18 cellular contexts compared by ENCODE assay signal in the genomic region with DNA sequence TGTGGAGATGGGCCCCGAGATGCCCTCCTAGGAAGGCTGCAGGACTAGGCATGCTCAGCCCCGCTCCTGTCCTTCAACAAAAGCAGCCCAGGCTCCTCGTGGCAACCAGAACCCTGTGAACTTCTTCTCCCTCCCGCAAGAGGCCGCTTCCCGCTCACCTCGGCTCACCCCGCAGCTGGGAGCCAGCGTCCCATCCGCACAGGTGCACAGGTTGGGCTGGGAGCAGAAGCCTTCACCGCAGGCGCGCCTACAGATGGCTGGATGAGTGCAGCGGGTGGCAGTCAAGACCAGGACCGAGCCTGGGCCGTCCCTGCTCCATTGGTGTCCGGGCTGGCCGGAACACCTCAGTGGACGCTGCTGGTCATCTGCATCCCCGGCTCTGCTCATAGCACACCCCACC. TPM values are rescaled to one million over a fixed set of nuclear protein-coding genes. Genes with fewer than 3 reads are reported as not detected.
DNase-seq lines count a peak whose midpoint lies in the region; TF ChIP-seq lines count a peak whose summit lies in the region.
"Had no signal": no experiment of that assay in that cellular context is flagged by ENCODE, and none has a peak within 500 bp of the region (broad histone marks: within the 10 kb centered on the region; RNA-seq: fewer than 3 reads in every experiment).

No MANE protein-coding gene starts in this region.

- H3K9me3 ChIP-seq in WERI-Rb-1 (ENCODE audit: severe bottlenecking) (no peaks in the 10 kb centered on the region), neural progenitor cell (ENCODE audit: low read depth) (no peaks in the 10 kb centered on the region), hepatocyte (ENCODE audit: low read depth) (no peaks in the 10 kb centered on the region)
- H3K9me3 ChIP-seq: thoracic aorta had no signal

- H3F3A ChIP-seq in neural progenitor cell (ENCODE audit: low read depth) = peaks cover 18% of the 10 kb centered on the region

- H3K27me3 ChIP-seq in WERI-Rb-1 (ENCODE audit: insufficient read depth, low read depth, severe bottlenecking) = no peaks in the 10 kb centered on the region
- H3K27me3 ChIP-seq in neural progenitor cell = no peaks in the 10 kb centered on the region
- peaks cover 3% of the 10 kb centered on the region for H3K27me3 ChIP-seq in hepatocyte

- H3K4me1 ChIP-seq in neural progenitor cell = peaks cover 18% of the 10 kb centered on the region
- H3K4me1 ChIP-seq in hepatocyte (ENCODE audit: insufficient read depth) = peaks cover 28% of the 10 kb centered on the region

- H3K4me1 Mint-ChIP-seq in neural progenitor cell = peaks cover 34% of the 10 kb centered on the region
- H3K4me1 Mint-ChIP-seq: activated T-helper 17 cell treated with anti-CD3 and anti-CD28 coated beads, Interleukin-2, amount 50 U/mL, for 72 hours had no signal

- no peak overlapping the region for H3K4me3 ChIP-seq in WERI-Rb-1 (ENCODE audit: low read depth, low read length)
- H3K4me3 ChIP-seq in neural progenitor cell = no peak overlapping the region
- H3K4me3 ChIP-seq in hepatocyte = no peak overlapping the region
- H3K4me3 ChIP-seq: GM23248, SK-N-MC, thoracic aorta had no signal

- no peaks in the 10 kb centered on the region for H3K36me3 ChIP-seq in WERI-Rb-1
- no peaks in the 10 kb centered on the region for H3K36me3 ChIP-seq in neural progenitor cell
- no peaks in the 10 kb centered on the region for H3K36me3 ChIP-seq in hepatocyte (replicated peaks; ENCODE audit: insufficient read depth, low read depth)
- H3K36me3 ChIP-seq: thoracic aorta had no signal

- peak overlapping the region; percentile 21 for H3K4me3 Mint-ChIP-seq in neural progenitor cell
- H3K4me3 Mint-ChIP-seq: activated CD8-positive, alpha-beta T cell treated with anti-CD3 and anti-CD28 coated beads, Interleukin-2, amount 10 ng/mL, durations not matched to agents 7 days and 5 days; activated T-helper 17 cell treated with anti-CD3 and anti-CD28 coated beads, Interleukin-2, amount 50 U/mL, for 72 hours had no signal

- H2AFZ ChIP-seq in neural progenitor cell (replicated peaks) (no peak overlapping the region), hepatocyte (no peak overlapping the region)
- H2AFZ ChIP-seq: GM23248 had no signal

- no peak overlapping the region for H3K9ac ChIP-seq in neural progenitor cell
- H3K9ac ChIP-seq: GM23248 had no signal

- no peaks in the 10 kb centered on the region for H3K9me2 ChIP-seq in hepatocyte (replicated peaks; ENCODE audit: insufficient read depth)

- TF ChIP-seq CTCF in WERI-Rb-1 (IDR thresholded peaks at IDR 0.05; ENCODE audit: low read depth, low read length) (peak; percentile 54), neural progenitor cell (IDR thresholded peaks at IDR 0.05) (no peak), hepatocyte (IDR thresholded peaks at IDR 0.05; ENCODE audit: poor library complexity) (no peak)

- DNase-seq in ELF-1 (ENCODE audit: low read depth, low spot score) (peak; percentile 73), NCI-H2171 (lab: John Stamatoyannopoulos, UW) (peak; percentile 86), WERI-Rb-1 (peak; percentile 73), neural progenitor cell (ENCODE audit: low spot score) (peak; percentile 26), hepatocyte (ENCODE audit: low spot score) (no peak), nucleus accumbens (lab: John Stamatoyannopoulos, UW) (no peak)
- DNase-seq in activated naive CD4-positive, alpha-beta T cell treated with anti-CD3 and anti-CD28 coated beads, Interleukin-2, amount 50 U/mL, for 16 hours = no peak
- DNase-seq: activated CD8-positive, alpha-beta T cell treated with anti-CD3 and anti-CD28 coated beads, Interleukin-2, amount 10 ng/mL, durations not matched to agents 7 days and 5 days; amygdala; CD4-positive, CD25-positive, alpha-beta regulatory T cell; glutamatergic neuron; GM23248; NCI-H187 treated with DMSO at 0.1 percent for 48 hours had no signal

- no peak overlapping the region for H3K27ac Mint-ChIP-seq in neural progenitor cell
- H3K27ac Mint-ChIP-seq: activated CD8-positive, alpha-beta T cell treated with anti-CD3 and anti-CD28 coated beads, Interleukin-2, amount 10 ng/mL, durations not matched to agents 7 days and 5 days; activated T-helper 17 cell treated with anti-CD3 and anti-CD28 coated beads, Interleukin-2, amount 50 U/mL, for 72 hours; CD4-positive, CD25-positive, alpha-beta regulatory T cell had no signal

- no peak overlapping the region for H3K27ac ChIP-seq in WERI-Rb-1
- H3K27ac ChIP-seq in neural progenitor cell = no peak overlapping the region
- H3K27ac ChIP-seq in hepatocyte = no peak overlapping the region
- H3K27ac ChIP-seq: epithelial cell of prostate, GM23248, thoracic aorta had no signal

- 86% methylated on average over 20 of the region's 20 CpGs for WGBS in hepatocyte (ENCODE audit: low lambda C conversion rate, missing lambda C conversion rate)

- peaks cover 2% of the 10 kb centered on the region for H3K36me3 Mint-ChIP-seq in neural progenitor cell
- H3K36me3 Mint-ChIP-seq: CD4-positive, CD25-positive, alpha-beta regulatory T cell had no signal

- peaks cover 10% of the 10 kb centered on the region for H3K27me3 Mint-ChIP-seq in neural progenitor cell (ENCODE audit: insufficient read depth, low read depth)

- no peak overlapping the region for H3K4me2 ChIP-seq in neural progenitor cell
- no peak overlapping the region for H3K4me2 ChIP-seq in hepatocyte

- no peaks in the 10 kb centered on the region for H3K9me3 Mint-ChIP-seq in neural progenitor cell
- H3K9me3 Mint-ChIP-seq: activated T-helper 17 cell treated with anti-CD3 and anti-CD28 coated beads, Interleukin-2, amount 50 U/mL, for 72 hours; CD4-positive, CD25-positive, alpha-beta regulatory T cell had no signal

- H4K20me1 ChIP-seq in neural progenitor cell (ENCODE audit: low read depth) (peaks cover 6% of the 10 kb centered on the region), hepatocyte (ENCODE audit: insufficient read depth, poor library complexity, severe bottlenecking) (no peaks in the 10 kb centered on the region)

- H3K79me2 ChIP-seq in neural progenitor cell (ENCODE audit: low read depth) (peaks cover 15% of the 10 kb centered on the region), hepatocyte (peaks cover 3% of the 10 kb centered on the region)

RNA-seq across cellular contexts. Expression of a gene that starts 3.4 kb away (rescaled TPM):
- total RNA-seq in neural progenitor cell (ENCODE audit: low replicate concordance) = 23.0 and 33.0 TPM in 2 replicates
- 9.4 and 11.5 TPM in 2 replicates for total RNA-seq in hepatocyte
- polyA plus RNA-seq in hepatocyte = 6.4 and 7.5 TPM in 2 replicates
- total RNA-seq: GM23248, pulmonary artery endothelial cell, thoracic aorta had no signal
- polyA plus RNA-seq: CD4-positive, CD25-positive, alpha-beta regulatory T cell; GM23248 had no signal

Comparison
In these comparisons a context has a peak if more than half of its experiments do, and no peak if none do; other contexts are left out.
1. DNase-seq: peak in ELF-1 (single experiment), NCI-H2171 (single experiment), WERI-Rb-1 (single experiment) and neural progenitor cell (single experiment); none in hepatocyte (single experiment), nucleus accumbens (0 of 56) and activated naive CD4-positive, alpha-beta T cell treated with anti-CD3 and anti-CD28 coated beads, Interleukin-2, amount 50 U/mL, for 16 hours (single experiment).